Comparison of ENCODE assay signal across 1 cellular context in the genomic region with DNA sequence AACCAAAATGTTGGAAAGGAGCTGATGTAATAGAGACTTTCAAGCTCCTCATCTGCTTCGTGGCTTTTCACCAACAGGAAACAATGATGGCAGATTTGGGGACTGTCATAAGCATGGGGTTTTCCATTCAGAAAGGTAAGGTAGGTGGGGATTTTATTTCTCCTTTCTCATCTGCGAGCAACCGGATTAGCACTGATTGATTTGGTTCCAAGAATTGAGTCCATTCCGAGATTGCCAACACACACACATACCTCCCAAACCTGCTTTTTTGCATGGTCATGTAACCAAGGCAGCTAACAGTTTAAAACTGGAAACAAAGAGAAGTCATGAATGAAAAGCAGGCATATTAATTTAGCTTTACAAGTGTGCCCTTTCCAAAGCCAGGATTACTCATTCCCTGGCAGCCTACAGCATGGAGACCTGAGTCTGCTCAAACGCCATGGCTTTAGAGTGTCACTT.
TF ChIP-seq lines count a peak whose summit lies in the region.

No MANE protein-coding gene starts in this region.

TF ChIP-seq in SK-N-SH, 30 proteins besides CTCF, POLR2A, EP300 and RAD21 (continued from another document):
- TF ChIP-seq, protein P1, sequence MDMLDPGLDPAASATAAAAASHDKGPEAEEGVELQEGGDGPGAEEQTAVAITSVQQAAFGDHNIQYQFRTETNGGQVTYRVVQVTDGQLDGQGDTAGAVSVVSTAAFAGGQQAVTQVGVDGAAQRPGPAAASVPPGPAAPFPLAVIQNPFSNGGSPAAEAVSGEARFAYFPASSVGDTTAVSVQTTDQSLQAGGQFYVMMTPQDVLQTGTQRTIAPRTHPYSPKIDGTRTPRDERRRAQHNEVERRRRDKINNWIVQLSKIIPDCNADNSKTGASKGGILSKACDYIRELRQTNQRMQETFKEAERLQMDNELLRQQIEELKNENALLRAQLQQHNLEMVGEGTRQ (IDR thresholded peaks at IDR 0.05; ENCODE audit: borderline replicate concordance, low read depth, low read length) = no peak
- TF ChIP-seq ELF1 (IDR thresholded peaks at IDR 0.05) (no peak), FOSL2 (IDR thresholded peaks at IDR 0.05; ENCODE audit: borderline replicate concordance, low read depth) (peak; percentile 18; the same call in 1 of the 2 replicates), TCF12 (IDR thresholded peaks at IDR 0.05) (peak; percentile 41; the same call in 1 of the 2 replicates), MEF2A (IDR thresholded peaks at IDR 0.05; ENCODE audit: borderline replicate concordance, low read depth) (no peak)
- TF ChIP-seq, protein P2, sequence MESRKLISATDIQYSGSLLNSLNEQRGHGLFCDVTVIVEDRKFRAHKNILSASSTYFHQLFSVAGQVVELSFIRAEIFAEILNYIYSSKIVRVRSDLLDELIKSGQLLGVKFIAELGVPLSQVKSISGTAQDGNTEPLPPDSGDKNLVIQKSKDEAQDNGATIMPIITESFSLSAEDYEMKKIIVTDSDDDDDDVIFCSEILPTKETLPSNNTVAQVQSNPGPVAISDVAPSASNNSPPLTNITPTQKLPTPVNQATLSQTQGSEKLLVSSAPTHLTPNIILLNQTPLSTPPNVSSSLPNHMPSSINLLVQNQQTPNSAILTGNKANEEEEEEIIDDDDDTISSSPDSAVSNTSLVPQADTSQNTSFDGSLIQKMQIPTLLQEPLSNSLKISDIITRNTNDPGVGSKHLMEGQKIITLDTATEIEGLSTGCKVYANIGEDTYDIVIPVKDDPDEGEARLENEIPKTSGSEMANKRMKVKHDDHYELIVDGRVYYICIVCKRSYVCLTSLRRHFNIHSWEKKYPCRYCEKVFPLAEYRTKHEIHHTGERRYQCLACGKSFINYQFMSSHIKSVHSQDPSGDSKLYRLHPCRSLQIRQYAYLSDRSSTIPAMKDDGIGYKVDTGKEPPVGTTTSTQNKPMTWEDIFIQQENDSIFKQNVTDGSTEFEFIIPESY (IDR thresholded peaks at IDR 0.05; ENCODE audit: borderline replicate concordance, low read depth) = no peak
